10 cellular contexts compared by ENCODE assay signal in the genomic region with DNA sequence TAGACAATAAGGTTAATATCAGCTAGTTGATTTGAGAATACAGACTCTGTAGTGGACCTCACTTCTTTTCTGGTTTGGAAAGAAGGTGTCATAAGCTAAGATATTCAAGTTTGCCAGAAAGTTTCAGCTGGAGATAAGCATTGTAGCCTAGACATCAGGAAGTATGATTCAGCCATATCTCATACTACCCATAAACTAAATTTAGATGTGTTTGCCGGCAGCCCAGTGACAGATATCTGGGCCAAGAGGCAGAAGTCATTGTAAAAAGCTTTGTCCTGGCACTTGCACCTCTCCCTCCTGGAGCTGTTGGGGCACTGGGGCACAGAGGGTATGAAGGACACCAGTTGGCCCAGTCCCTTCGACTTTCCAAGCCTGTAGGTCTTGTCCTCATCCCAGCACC.
DNase-seq lines count a peak whose midpoint lies in the region; ATAC-seq and TF ChIP-seq lines count a peak whose summit lies in the region.
"Had no signal": no experiment of that assay in that cellular context is flagged by ENCODE, and none has a peak within 500 bp of the region (broad histone marks: within the 10 kb centered on the region; RNA-seq: fewer than 3 reads in every experiment).

No MANE protein-coding gene starts in this region.

- H3K27ac Mint-ChIP-seq in chondrocyte (ENCODE audit: unreplicated experiment) = peak overlapping the region; percentile 73

- H3K4me3 Mint-ChIP-seq in chondrocyte (ENCODE audit: unreplicated experiment) = no peak overlapping the region

- H3K4me3 ChIP-seq in mesodermal cell (ENCODE audit: extremely low read depth, insufficient read depth, low read length, poor library complexity, severe bottlenecking) (no peak overlapping the region), lower lobe of right lung (no peak overlapping the region)
- H3K4me3 ChIP-seq: spleen had no signal

- TF ChIP-seq CTCF in chondrocyte (IDR thresholded peaks at IDR 0.05) (no peak), lower lobe of right lung (IDR thresholded peaks at IDR 0.05) (no peak)

- H3K27me3 ChIP-seq in lower lobe of right lung (ENCODE audit: low read depth) = no peaks in the 10 kb centered on the region
- H3K27me3 ChIP-seq: spleen had no signal

- intact Hi-C loops in lower lobe of right lung (cut with DNase I) (no loop called here), posterior cingulate gyrus (cut with DNase I) (no loop called here)

- WGBS in mesodermal cell (ENCODE audit: insufficient coverage in 2 of 2), 2 experiments = 25 to 57% methylated on average over 1 to 2 of the region's 2 CpGs

- H3K36me3 ChIP-seq in mesodermal cell (ENCODE audit: control insufficient read depth, insufficient read depth, low read length) (peaks cover 16% of the 10 kb centered on the region), lower lobe of right lung (peaks cover 11% of the 10 kb centered on the region)

- H3K36me3 Mint-ChIP-seq in chondrocyte (ENCODE audit: low read depth) = peaks cover 2% of the 10 kb centered on the region

- H3K27me3 Mint-ChIP-seq in chondrocyte (ENCODE audit: low read depth) = no peaks in the 10 kb centered on the region

- H3K9me3 Mint-ChIP-seq in chondrocyte (ENCODE audit: low read depth) = no peaks in the 10 kb centered on the region

- H3K4me1 ChIP-seq in mesodermal cell (ENCODE audit: control insufficient read depth, insufficient read depth, low read length, poor library complexity, severe bottlenecking) (peaks cover 15% of the 10 kb centered on the region), lower lobe of right lung (peaks cover 9% of the 10 kb centered on the region)

- H3K4me1 Mint-ChIP-seq in chondrocyte (ENCODE audit: low read depth) = peaks cover 33% of the 10 kb centered on the region

- peak overlapping the region; percentile 10 for H3K27ac ChIP-seq in mesodermal cell (ENCODE audit: low read depth, low read length, severe bottlenecking)
- H3K27ac ChIP-seq in lower lobe of right lung = no peak overlapping the region
- H3K27ac ChIP-seq: spleen had no signal

- no peaks in the 10 kb centered on the region for H3K9me3 ChIP-seq in mesodermal cell (ENCODE audit: control insufficient read depth, low read length)
- H3K9me3 ChIP-seq in lower lobe of right lung = no peaks in the 10 kb centered on the region
- H3K9me3 ChIP-seq: spleen had no signal

- DNase-seq in EL = peak; percentile 62
- DNase-seq in MV-4-11 (lab: John Stamatoyannopoulos, UW) = peak; percentile 13
- DNase-seq in chondrocyte (ENCODE audit: low spot score) = no peak
- no peak for DNase-seq in lower lobe of right lung
- no peak for DNase-seq in CD1c-positive myeloid dendritic cell (ENCODE audit: extremely low spot score)
- no peak for DNase-seq in posterior cingulate gyrus
- DNase-seq in NCI-H2081 (lab: John Stamatoyannopoulos, UW) = no peak
- DNase-seq: mesendoderm, spleen had no signal

- ATAC-seq in lower lobe of right lung = no peak

Comparison
In these comparisons a context has a peak if more than half of its experiments do, and no peak if none do; other contexts are left out.
1. DNase-seq: peak in EL (single experiment) and MV-4-11 (single experiment); none in chondrocyte (single experiment), lower lobe of right lung (single experiment), CD1c-positive myeloid dendritic cell (single experiment), posterior cingulate gyrus (0 of 10) and NCI-H2081 (0 of 2).